ENCODE assay signal across 1 cellular context in the genomic region with DNA sequence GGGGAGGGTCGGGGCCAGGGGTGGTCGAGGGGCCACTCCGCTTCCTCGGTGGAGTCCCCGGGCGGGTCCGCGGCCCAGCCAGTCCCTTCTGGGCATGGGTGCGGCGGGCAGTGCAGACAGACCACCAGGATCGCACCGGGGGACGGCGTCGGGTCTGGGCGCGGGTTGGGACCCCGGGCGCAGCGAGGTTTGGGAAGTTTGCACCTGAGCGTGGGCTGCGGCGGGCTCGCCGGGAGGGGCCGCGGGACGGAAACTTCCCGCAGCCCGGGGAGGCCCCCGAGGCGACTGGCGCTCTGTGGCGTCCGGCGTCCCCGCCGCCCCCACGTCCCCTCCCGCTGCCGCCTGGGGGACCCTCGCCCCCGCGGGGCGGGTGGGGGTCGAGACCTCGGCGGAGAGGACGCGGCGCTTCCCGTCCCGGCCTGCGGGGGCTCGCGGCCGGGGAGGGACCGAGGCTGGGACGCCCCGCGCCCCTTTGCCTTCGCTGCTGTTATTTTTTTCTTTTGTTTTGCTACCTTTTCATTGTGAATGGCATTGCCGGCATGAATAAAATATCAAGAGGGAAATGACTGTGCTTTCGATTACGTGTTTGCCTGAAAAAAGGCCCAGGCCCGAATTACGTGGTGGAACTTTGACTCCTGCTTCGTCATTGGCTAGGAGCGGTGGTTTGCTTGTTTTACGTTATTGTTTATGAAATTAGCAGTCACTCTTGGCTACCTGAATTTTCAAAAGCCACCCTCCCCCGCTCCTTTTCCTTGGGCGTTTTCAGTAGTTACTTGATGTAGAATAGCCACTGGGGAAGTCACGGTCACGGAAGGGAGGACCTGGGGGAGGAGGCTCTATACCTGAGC.
TF ChIP-seq lines count a peak whose summit lies in the region.

No MANE protein-coding gene starts in this region.

TF ChIP-seq in HepG2, 621 proteins besides CTCF, POLR2A, EP300 and RAD21 (continued from another document and continues in another):
- TF ChIP-seq, protein P1, sequence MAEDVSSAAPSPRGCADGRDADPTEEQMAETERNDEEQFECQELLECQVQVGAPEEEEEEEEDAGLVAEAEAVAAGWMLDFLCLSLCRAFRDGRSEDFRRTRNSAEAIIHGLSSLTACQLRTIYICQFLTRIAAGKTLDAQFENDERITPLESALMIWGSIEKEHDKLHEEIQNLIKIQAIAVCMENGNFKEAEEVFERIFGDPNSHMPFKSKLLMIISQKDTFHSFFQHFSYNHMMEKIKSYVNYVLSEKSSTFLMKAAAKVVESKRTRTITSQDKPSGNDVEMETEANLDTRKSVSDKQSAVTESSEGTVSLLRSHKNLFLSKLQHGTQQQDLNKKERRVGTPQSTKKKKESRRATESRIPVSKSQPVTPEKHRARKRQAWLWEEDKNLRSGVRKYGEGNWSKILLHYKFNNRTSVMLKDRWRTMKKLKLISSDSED (CRISPR knock-in tag; IDR thresholded peaks at IDR 0.05): no peak
- TF ChIP-seq KDM3A (CRISPR knock-in tag; IDR thresholded peaks at IDR 0.05; ENCODE audit: low read depth) (no peak), MBD4 (IDR thresholded peaks at IDR 0.05; ENCODE audit: borderline replicate concordance, low read length) (no peak), MTF1 (CRISPR knock-in tag; IDR thresholded peaks at IDR 0.05) (no peak), ZSCAN21 (CRISPR knock-in tag; IDR thresholded peaks at IDR 0.05; ENCODE audit: borderline replicate concordance) (0 out of 2 replicates have a peak, but pooled peaks have one; percentile 7), RFX1 (IDR thresholded peaks at IDR 0.05) (no peak), HNRNPK (IDR thresholded peaks at IDR 0.05; ENCODE audit: low read depth, low read length, poor library complexity, severe bottlenecking) (peak; percentile 35), STAT5B (CRISPR knock-in tag; IDR thresholded peaks at IDR 0.05) (no peak), MYC (CRISPR knock-in tag; IDR thresholded peaks at IDR 0.05; ENCODE audit: borderline replicate concordance) (no peak), ZNF510 (CRISPR knock-in tag; IDR thresholded peaks at IDR 0.05; ENCODE audit: low read depth) (no peak), ZNF430 (CRISPR knock-in tag; IDR thresholded peaks at IDR 0.05) (peak; percentile 42; the same call in 1 of the 2 replicates), HES4 (CRISPR knock-in tag; IDR thresholded peaks at IDR 0.05; ENCODE audit: borderline replicate concordance) (no peak; the same call in 1 of the 2 replicates), ZSCAN25 (CRISPR knock-in tag; IDR thresholded peaks at IDR 0.05) (peak; percentile 76; the same call in 1 of the 2 replicates), PPARG (CRISPR knock-in tag; conservative IDR thresholded peaks at IDR 0.05) (no peak), ZNF589 (CRISPR knock-in tag; conservative IDR thresholded peaks at IDR 0.05) (no peak)
- TF ChIP-seq, protein P2, sequence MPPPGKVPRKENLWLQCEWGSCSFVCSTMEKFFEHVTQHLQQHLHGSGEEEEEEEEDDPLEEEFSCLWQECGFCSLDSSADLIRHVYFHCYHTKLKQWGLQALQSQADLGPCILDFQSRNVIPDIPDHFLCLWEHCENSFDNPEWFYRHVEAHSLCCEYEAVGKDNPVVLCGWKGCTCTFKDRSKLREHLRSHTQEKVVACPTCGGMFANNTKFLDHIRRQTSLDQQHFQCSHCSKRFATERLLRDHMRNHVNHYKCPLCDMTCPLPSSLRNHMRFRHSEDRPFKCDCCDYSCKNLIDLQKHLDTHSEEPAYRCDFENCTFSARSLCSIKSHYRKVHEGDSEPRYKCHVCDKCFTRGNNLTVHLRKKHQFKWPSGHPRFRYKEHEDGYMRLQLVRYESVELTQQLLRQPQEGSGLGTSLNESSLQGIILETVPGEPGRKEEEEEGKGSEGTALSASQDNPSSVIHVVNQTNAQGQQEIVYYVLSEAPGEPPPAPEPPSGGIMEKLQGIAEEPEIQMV (CRISPR knock-in tag; IDR thresholded peaks at IDR 0.05; ENCODE audit: low read depth): peak; percentile 77
- TF ChIP-seq, protein P3, sequence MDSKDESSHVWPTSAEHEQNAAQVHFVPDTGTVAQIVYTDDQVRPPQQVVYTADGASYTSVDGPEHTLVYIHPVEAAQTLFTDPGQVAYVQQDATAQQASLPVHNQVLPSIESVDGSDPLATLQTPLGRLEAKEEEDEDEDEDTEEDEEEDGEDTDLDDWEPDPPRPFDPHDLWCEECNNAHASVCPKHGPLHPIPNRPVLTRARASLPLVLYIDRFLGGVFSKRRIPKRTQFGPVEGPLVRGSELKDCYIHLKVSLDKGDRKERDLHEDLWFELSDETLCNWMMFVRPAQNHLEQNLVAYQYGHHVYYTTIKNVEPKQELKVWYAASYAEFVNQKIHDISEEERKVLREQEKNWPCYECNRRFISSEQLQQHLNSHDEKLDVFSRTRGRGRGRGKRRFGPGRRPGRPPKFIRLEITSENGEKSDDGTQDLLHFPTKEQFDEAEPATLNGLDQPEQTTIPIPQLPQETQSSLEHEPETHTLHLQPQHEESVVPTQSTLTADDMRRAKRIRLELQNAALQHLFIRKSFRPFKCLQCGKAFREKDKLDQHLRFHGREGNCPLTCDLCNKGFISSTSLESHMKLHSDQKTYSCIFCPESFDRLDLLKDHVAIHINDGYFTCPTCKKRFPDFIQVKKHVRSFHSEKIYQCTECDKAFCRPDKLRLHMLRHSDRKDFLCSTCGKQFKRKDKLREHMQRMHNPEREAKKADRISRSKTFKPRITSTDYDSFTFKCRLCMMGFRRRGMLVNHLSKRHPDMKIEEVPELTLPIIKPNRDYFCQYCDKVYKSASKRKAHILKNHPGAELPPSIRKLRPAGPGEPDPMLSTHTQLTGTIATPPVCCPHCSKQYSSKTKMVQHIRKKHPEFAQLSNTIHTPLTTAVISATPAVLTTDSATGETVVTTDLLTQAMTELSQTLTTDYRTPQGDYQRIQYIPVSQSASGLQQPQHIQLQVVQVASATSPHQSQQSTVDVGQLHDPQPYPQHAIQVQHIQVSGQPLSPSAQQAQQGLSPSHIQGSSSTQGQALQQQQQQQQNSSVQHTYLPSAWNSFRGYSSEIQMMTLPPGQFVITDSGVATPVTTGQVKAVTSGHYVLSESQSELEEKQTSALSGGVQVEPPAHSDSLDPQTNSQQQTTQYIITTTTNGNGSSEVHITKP (CRISPR knock-in tag; IDR thresholded peaks at IDR 0.05; ENCODE audit: low read depth): no peak
- TF ChIP-seq, protein P4, sequence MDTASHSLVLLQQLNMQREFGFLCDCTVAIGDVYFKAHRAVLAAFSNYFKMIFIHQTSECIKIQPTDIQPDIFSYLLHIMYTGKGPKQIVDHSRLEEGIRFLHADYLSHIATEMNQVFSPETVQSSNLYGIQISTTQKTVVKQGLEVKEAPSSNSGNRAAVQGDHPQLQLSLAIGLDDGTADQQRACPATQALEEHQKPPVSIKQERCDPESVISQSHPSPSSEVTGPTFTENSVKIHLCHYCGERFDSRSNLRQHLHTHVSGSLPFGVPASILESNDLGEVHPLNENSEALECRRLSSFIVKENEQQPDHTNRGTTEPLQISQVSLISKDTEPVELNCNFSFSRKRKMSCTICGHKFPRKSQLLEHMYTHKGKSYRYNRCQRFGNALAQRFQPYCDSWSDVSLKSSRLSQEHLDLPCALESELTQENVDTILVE (CRISPR knock-in tag; IDR thresholded peaks at IDR 0.05): no peak
- TF ChIP-seq, protein P5, sequence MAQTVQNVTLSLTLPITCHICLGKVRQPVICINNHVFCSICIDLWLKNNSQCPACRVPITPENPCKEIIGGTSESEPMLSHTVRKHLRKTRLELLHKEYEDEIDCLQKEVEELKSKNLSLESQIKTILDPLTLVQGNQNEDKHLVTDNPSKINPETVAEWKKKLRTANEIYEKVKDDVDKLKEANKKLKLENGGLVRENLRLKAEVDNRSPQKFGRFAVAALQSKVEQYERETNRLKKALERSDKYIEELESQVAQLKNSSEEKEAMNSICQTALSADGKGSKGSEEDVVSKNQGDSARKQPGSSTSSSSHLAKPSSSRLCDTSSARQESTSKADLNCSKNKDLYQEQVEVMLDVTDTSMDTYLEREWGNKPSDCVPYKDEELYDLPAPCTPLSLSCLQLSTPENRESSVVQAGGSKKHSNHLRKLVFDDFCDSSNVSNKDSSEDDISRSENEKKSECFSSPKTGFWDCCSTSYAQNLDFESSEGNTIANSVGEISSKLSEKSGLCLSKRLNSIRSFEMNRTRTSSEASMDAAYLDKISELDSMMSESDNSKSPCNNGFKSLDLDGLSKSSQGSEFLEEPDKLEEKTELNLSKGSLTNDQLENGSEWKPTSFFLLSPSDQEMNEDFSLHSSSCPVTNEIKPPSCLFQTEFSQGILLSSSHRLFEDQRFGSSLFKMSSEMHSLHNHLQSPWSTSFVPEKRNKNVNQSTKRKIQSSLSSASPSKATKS (CRISPR knock-in tag; IDR thresholded peaks at IDR 0.05): no peak
- TF ChIP-seq, protein P6, sequence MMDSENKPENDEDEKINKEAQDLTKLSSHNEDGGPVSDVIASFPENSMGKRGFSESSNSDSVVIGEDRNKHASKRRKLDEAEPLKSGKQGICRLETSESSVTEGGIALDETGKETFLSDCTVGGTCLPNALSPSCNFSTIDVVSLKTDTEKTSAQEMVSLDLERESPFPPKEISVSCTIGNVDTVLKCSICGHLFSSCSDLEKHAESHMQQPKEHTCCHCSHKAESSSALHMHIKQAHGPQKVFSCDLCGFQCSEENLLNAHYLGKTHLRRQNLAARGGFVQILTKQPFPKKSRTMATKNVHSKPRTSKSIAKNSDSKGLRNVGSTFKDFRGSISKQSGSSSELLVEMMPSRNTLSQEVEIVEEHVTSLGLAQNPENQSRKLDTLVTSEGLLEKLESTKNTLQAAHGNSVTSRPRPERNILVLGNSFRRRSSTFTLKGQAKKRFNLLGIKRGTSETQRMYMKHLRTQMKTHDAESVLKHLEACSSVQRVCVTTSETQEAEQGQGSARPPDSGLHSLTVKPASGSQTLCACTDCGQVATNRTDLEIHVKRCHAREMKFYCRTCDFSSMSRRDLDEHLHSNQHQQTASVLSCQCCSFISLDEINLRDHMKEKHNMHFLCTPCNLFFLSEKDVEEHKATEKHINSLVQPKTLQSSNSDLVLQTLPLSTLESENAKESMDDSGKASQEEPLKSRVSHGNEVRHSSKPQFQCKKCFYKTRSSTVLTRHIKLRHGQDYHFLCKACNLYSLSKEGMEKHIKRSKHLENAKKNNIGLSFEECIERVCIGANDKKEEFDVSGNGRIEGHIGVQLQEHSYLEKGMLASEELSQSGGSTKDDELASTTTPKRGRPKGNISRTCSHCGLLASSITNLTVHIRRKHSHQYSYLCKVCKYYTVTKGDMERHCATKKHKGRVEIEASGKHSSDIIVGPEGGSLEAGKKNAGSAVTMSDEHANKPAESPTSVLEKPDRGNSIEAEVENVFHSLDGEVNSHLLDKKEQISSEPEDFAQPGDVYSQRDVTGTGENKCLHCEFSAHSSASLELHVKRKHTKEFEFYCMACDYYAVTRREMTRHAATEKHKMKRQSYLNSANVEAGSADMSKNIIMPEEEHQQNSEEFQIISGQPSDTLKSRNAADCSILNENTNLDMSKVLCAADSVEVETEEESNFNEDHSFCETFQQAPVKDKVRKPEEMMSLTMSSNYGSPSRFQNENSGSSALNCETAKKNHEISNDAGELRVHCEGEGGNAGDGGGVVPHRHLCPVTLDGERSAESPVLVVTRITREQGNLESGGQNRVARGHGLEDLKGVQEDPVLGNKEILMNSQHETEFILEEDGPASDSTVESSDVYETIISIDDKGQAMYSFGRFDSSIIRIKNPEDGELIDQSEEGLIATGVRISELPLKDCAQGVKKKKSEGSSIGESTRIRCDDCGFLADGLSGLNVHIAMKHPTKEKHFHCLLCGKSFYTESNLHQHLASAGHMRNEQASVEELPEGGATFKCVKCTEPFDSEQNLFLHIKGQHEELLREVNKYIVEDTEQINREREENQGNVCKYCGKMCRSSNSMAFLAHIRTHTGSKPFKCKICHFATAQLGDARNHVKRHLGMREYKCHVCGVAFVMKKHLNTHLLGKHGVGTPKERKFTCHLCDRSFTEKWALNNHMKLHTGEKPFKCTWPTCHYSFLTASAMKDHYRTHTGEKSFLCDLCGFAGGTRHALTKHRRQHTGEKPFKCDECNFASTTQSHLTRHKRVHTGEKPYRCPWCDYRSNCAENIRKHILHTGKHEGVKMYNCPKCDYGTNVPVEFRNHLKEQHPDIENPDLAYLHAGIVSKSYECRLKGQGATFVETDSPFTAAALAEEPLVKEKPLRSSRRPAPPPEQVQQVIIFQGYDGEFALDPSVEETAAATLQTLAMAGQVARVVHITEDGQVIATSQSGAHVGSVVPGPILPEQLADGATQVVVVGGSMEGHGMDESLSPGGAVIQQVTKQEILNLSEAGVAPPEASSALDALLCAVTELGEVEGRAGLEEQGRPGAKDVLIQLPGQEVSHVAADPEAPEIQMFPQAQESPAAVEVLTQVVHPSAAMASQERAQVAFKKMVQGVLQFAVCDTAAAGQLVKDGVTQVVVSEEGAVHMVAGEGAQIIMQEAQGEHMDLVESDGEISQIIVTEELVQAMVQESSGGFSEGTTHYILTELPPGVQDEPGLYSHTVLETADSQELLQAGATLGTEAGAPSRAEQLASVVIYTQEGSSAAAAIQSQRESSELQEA (CRISPR knock-in tag; IDR thresholded peaks at IDR 0.05; ENCODE audit: not compliant biosample characterization): no peak
- TF ChIP-seq, protein P7, sequence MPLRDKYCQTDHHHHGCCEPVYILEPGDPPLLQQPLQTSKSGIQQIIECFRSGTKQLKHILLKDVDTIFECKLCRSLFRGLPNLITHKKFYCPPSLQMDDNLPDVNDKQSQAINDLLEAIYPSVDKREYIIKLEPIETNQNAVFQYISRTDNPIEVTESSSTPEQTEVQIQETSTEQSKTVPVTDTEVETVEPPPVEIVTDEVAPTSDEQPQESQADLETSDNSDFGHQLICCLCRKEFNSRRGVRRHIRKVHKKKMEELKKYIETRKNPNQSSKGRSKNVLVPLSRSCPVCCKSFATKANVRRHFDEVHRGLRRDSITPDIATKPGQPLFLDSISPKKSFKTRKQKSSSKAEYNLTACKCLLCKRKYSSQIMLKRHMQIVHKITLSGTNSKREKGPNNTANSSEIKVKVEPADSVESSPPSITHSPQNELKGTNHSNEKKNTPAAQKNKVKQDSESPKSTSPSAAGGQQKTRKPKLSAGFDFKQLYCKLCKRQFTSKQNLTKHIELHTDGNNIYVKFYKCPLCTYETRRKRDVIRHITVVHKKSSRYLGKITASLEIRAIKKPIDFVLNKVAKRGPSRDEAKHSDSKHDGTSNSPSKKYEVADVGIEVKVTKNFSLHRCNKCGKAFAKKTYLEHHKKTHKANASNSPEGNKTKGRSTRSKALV (CRISPR knock-in tag; IDR thresholded peaks at IDR 0.05): no peak
- TF ChIP-seq, protein P8, sequence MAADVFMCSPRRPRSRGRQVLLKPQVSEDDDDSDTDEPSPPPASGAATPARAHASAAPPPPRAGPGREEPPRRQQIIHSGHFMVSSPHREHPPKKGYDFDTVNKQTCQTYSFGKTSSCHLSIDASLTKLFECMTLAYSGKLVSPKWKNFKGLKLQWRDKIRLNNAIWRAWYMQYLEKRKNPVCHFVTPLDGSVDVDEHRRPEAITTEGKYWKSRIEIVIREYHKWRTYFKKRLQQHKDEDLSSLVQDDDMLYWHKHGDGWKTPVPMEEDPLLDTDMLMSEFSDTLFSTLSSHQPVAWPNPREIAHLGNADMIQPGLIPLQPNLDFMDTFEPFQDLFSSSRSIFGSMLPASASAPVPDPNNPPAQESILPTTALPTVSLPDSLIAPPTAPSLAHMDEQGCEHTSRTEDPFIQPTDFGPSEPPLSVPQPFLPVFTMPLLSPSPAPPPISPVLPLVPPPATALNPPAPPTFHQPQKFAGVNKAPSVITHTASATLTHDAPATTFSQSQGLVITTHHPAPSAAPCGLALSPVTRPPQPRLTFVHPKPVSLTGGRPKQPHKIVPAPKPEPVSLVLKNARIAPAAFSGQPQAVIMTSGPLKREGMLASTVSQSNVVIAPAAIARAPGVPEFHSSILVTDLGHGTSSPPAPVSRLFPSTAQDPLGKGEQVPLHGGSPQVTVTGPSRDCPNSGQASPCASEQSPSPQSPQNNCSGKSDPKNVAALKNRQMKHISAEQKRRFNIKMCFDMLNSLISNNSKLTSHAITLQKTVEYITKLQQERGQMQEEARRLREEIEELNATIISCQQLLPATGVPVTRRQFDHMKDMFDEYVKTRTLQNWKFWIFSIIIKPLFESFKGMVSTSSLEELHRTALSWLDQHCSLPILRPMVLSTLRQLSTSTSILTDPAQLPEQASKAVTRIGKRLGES (CRISPR knock-in tag; IDR thresholded peaks at IDR 0.05; ENCODE audit: borderline replicate concordance): peak; percentile 69; the same call in 1 of the 2 replicates
